Comparison of ENCODE assay signal across 9 cellular contexts in genomic region chr4:2837110-2837903, GRCh38. TPM values are rescaled to one million over a fixed set of nuclear protein-coding genes. Genes with fewer than 3 reads are reported as not detected.
DNase-seq lines count a peak whose midpoint lies in the region; ATAC-seq and TF ChIP-seq lines count a peak whose summit lies in the region.
"Had no signal": no experiment of that assay in that cellular context is flagged by ENCODE, and none has a peak within 500 bp of the region (broad histone marks: within the 10 kb centered on the region; RNA-seq: fewer than 3 reads in every experiment).

No MANE protein-coding gene starts in this region.

- TF ChIP-seq RAD21 in HCT116 (IDR thresholded peaks at IDR 0.05; ENCODE audit: low read depth): no peak

- 58 to 68% (median 63%) methylated on average over 18 to 20 of the region's 20 CpGs for WGBS in spleen, 5 donors

- CTCF ChIA-PET in HCT116 (lab: Charles Lee): no interaction called here

- no peaks in the 10 kb centered on the region for H3K79me2 ChIP-seq in HCT116 (ENCODE audit: insufficient read depth, low read length)

- H3K27me3 Mint-ChIP-seq in activated T-helper 17 cell treated with anti-CD3 and anti-CD28 coated beads, Interleukin-2, amount 50 U/mL, for 72 hours: no peaks in the 10 kb centered on the region

- RAD21 ChIA-PET in HCT116 (lab: Charles Lee; ENCODE audit: low non-redundant PET in 1 of 2, low total read pairs in 2 of 2, uncharacterized antibody in 2 of 2, unreplicated experiment in 2 of 2): no interaction called here

- H3K9me3 ChIP-seq in HCT116 (ENCODE audit: control insufficient read depth in 1 of 2, insufficient read depth in 1 of 2, low read depth in 1 of 2, low read length in 2 of 2) (no peaks in the 10 kb centered on the region), iPS-15b (ENCODE audit: control insufficient read depth, insufficient read depth, low read length) (no peaks in the 10 kb centered on the region), spleen (no peaks in the 10 kb centered on the region)

- H3K36me3 ChIP-seq in HCT116 (ENCODE audit: control insufficient read depth in 1 of 2, insufficient read depth in 2 of 2, low read length in 2 of 2): peaks cover 0 to 5% of the 10 kb centered on the region in 2 experiments; a peak in 2 of 4 replicates
- H3K36me3 ChIP-seq in iPS-15b (ENCODE audit: control insufficient read depth, insufficient read depth, low read length): peaks cover 20% of the 10 kb centered on the region
- H3K36me3 ChIP-seq in spleen: peaks cover 0 to 49% (median 36%) of the 10 kb centered on the region in 6 donors

- peak overlapping the region; percentile 90 for H3K27ac Mint-ChIP-seq in activated T-helper 17 cell treated with anti-CD3 and anti-CD28 coated beads, Interleukin-2, amount 50 U/mL, for 72 hours

- H3K27ac ChIP-seq in HCT116 (ENCODE audit: low read depth, low read length) (no peak overlapping the region), spleen (peak overlapping the region; percentile 67 to 93 (median 84))

- TF ChIP-seq CTCF in HCT116 (IDR thresholded peaks at IDR 0.05 in 2 of 3, conservative IDR thresholded peaks at IDR 0.05 in 1 of 3; ENCODE audit: borderline replicate concordance in 1 of 3, insufficient read depth in 1 of 3, low read depth in 2 of 3, low read length in 2 of 3) (no peak), spleen (IDR thresholded peaks at IDR 0.05 in 8 of 11, conservative IDR thresholded peaks at IDR 0.05 in 3 of 11) (no peak)

- intact Hi-C loops in HCT116 (cut with micrococcal nuclease) (no loop called here), spleen (cut with DNase I; ENCODE audit: low total_unique reads) (no loop called here)

- peaks cover 4% of the 10 kb centered on the region for H3K9me3 Mint-ChIP-seq in activated T-helper 17 cell treated with anti-CD3 and anti-CD28 coated beads, Interleukin-2, amount 50 U/mL, for 72 hours

- no peaks in the 10 kb centered on the region; the same call in 1 of the 2 replicates for H4K20me1 ChIP-seq in HCT116 (ENCODE audit: insufficient read depth)

- no TSS peak for BruUV-seq in HCT116 (replicated peaks; lab: Mats Ljungman, UMichigan)

- H3K4me1 ChIP-seq in HCT116 (ENCODE audit: control insufficient read depth in 1 of 2, insufficient read depth in 2 of 2, low read length in 2 of 2) (no peaks in the 10 kb centered on the region), iPS-15b (ENCODE audit: control insufficient read depth, insufficient read depth, low read length) (peaks cover 3% of the 10 kb centered on the region), spleen (peaks cover 57 to 96% (median 76%) of the 10 kb centered on the region in 6 donors)

- H3K4me2 ChIP-seq in HCT116 (ENCODE audit: low read length): no peak overlapping the region

- TF ChIP-seq POLR2A in HCT116 (IDR thresholded peaks at IDR 0.05; ENCODE audit: borderline replicate concordance, extremely low read depth, insufficient read depth, insufficient read length) (no peak), spleen (IDR thresholded peaks at IDR 0.05) (no peak)

- H3K4me3 Mint-ChIP-seq in activated T-helper 17 cell treated with anti-CD3 and anti-CD28 coated beads, Interleukin-2, amount 50 U/mL, for 72 hours: peak overlapping the region; percentile 83

- no peaks in the 10 kb centered on the region for H3K27me3 ChIP-seq in HCT116 (ENCODE audit: insufficient read depth, low read length)
- H3K27me3 ChIP-seq in iPS-15b (ENCODE audit: control insufficient read depth, insufficient read depth, low read length): no peaks in the 10 kb centered on the region
- H3K27me3 ChIP-seq in spleen (replicated peaks in 1 of 7): no peaks in the 10 kb centered on the region

- H3K9me2 ChIP-seq in HCT116 (ENCODE audit: insufficient read depth): peaks cover 4% of the 10 kb centered on the region; the same call in 1 of the 2 replicates

- POLR2A ChIA-PET in HCT116 (lab: Charles Lee): no interaction called here

- no peak for DNase-seq in HCT116 (ENCODE audit: low read depth, low spot score)
- no peak for DNase-seq in spleen
- DNase-seq in A172 (ENCODE audit: low spot score): no peak
- DNase-seq in NK-92 (lab: John Stamatoyannopoulos, UW; ENCODE audit: unreplicated experiment): no peak
- DNase-seq: NCI-H446 had no signal

- H2AFZ ChIP-seq in HCT116 (ENCODE audit: low read depth, low read length, poor library complexity, severe bottlenecking): no peak overlapping the region

- peaks cover 12% of the 10 kb centered on the region for H3K4me1 Mint-ChIP-seq in activated T-helper 17 cell treated with anti-CD3 and anti-CD28 coated beads, Interleukin-2, amount 50 U/mL, for 72 hours

- H3K36me3 Mint-ChIP-seq in activated T-helper 17 cell treated with anti-CD3 and anti-CD28 coated beads, Interleukin-2, amount 50 U/mL, for 72 hours (ENCODE audit: low read depth): peaks cover 19% of the 10 kb centered on the region

- no peak overlapping the region for H3K4me3 ChIP-seq in HCT116 (replicated peaks in 1 of 2; ENCODE audit: low read depth in 1 of 2, low read length in 2 of 2)
- H3K4me3 ChIP-seq in iPS-15b (ENCODE audit: low read depth, low read length): no peak overlapping the region
- peak overlapping the region in 5 of 8 donors; percentile 4 to 54 (median 16) for H3K4me3 ChIP-seq in spleen

- H3K9ac ChIP-seq in HCT116 (ENCODE audit: low read length) (no peak overlapping the region), iPS-15b (ENCODE audit: low read depth, low read length) (peak overlapping the region; percentile 4)

- ATAC-seq in HCT116: peak; percentile 39; the same call in 1 of the 2 replicates
- ATAC-seq in activated T-helper 17 cell treated with anti-CD3 and anti-CD28 coated beads, Interleukin-2, amount 50 U/mL, for 72 hours (replicated peaks): peak; percentile 10
- ATAC-seq in activated CD4-positive, CD25-positive, alpha-beta regulatory T cell treated with anti-CD3 and anti-CD28 coated beads, Interleukin-2, amount 50 U/mL, for 24 hours: no peak
- no peak for ATAC-seq in GM19328 (IDR thresholded peaks at IDR 0.05; ENCODE audit: unreplicated experiment)

TF ChIP-seq in HCT116, 20 proteins besides CTCF, POLR2A, EP300 and RAD21:
- peak; percentile 30; the same call in 1 of the 2 replicates for TF ChIP-seq POLR2AphosphoS5 (IDR thresholded peaks at IDR 0.05; ENCODE audit: low read depth, low read length)
- no peak for TF ChIP-seq CEBPB (IDR thresholded peaks at IDR 0.05; ENCODE audit: low read depth)

RNA-seq across cellular contexts. Expression of gene ADD1, which starts 6.3 kb away (rescaled TPM):
- total RNA-seq in HCT116 (2021; ENCODE audit: unreplicated experiment) (139 TPM), spleen (100 to 1,000 TPM; 260 to 348 (median 295) TPM)
- 99.5 and 110 TPM in 2 replicates for polyA plus RNA-seq in HCT116 (2012)
- total RNA-seq in activated T-helper 17 cell treated with anti-CD3 and anti-CD28 coated beads, Interleukin-2, amount 50 U/mL, for 72 hours: 100 to 1,000 TPM; 220 to 254 TPM
- polyA plus RNA-seq in spleen: 100 to 1,000 TPM; 175 to 224 (median 194) TPM
- 166 and 199 TPM in 2 replicates for total RNA-seq in A172 (2014; rRNA removed; shearing (Covaris generic))

RNA-seq across cellular contexts. Expression of gene SH3BP2, which starts 44.4 kb away (rescaled TPM):
- total RNA-seq in HCT116 (2021; ENCODE audit: unreplicated experiment): 52.8 TPM
- 21.4 and 22.2 TPM in 2 replicates for polyA plus RNA-seq in HCT116 (2012)
- 100 to 1,000 TPM in 1 of 2 donors, 10 to 100 TPM in 1; 83.5 to 122 TPM for total RNA-seq in activated T-helper 17 cell treated with anti-CD3 and anti-CD28 coated beads, Interleukin-2, amount 50 U/mL, for 72 hours
- 100 to 1,000 TPM; 150 to 295 (median 265) TPM for total RNA-seq in spleen
- 100 to 1,000 TPM in 1 of 3 donors, 10 to 100 TPM in 2; 42.0 to 138 (median 43.5) TPM for polyA plus RNA-seq in spleen
- total RNA-seq in A172 (2014; rRNA removed; shearing (Covaris generic)): 37.4 and 56.9 TPM in 2 replicates

Comparison
In these comparisons a context has a peak if more than half of its experiments do, and no peak if none do; other contexts are left out.
1. ATAC-seq: peak in HCT116 (single experiment) and activated T-helper 17 cell treated with anti-CD3 and anti-CD28 coated beads, Interleukin-2, amount 50 U/mL, for 72 hours (single experiment); none in activated CD4-positive, CD25-positive, alpha-beta regulatory T cell treated with anti-CD3 and anti-CD28 coated beads, Interleukin-2, amount 50 U/mL, for 24 hours (0 of 2) and GM19328 (single experiment).
2. H3K4me3 ChIP-seq: peak in spleen (5 of 8); none in HCT116 (0 of 2) and iPS-15b (single experiment).